Comparison of ENCODE assay signal across 9 cellular contexts in genomic region chr17:333626-334396, GRCh38. TPM values are rescaled to one million over a fixed set of nuclear protein-coding genes. Genes with fewer than 3 reads are reported as not detected.
DNase-seq lines count a peak whose midpoint lies in the region; ATAC-seq and TF ChIP-seq lines count a peak whose summit lies in the region.
"Had no signal": no experiment of that assay in that cellular context is flagged by ENCODE, and none has a peak within 500 bp of the region (broad histone marks: within the 10 kb centered on the region; RNA-seq: fewer than 3 reads in every experiment).

No MANE protein-coding gene starts in this region.

- H3K27me3 ChIP-seq in uterus: no peaks in the 10 kb centered on the region

- H3K4me1 ChIP-seq in uterus: peaks cover 0 to 3% of the 10 kb centered on the region in 2 donors

- CTCF ChIA-PET in activated naive CD4-positive, alpha-beta T cell treated with anti-CD3 and anti-CD28 coated beads, Interleukin-2, amount 10 ng/mL, durations not matched to agents 7 days and 5 days (lab: Charles Lee): interaction anchor here (0.6 kb wide), 1 partner anchor 647 kb away, joined by 3 read pairs; no protein-coding TSS in a partner anchor

- H3K4me1 Mint-ChIP-seq in activated naive CD4-positive, alpha-beta T cell treated with anti-CD3 and anti-CD28 coated beads, Interleukin-2, amount 10 ng/mL, durations not matched to agents 7 days and 5 days: peaks cover 65% of the 10 kb centered on the region
- peaks cover 83% of the 10 kb centered on the region for H3K4me1 Mint-ChIP-seq in nephron

- no peaks in the 10 kb centered on the region for H3K36me3 ChIP-seq in uterus

- no peaks in the 10 kb centered on the region for H3K9me3 ChIP-seq in uterus

- intact Hi-C loops in uterus (cut with DNase I; ENCODE audit: low total_unique reads): no loop called here

- peak overlapping the region; percentile 75 to 78 for H3K27ac ChIP-seq in uterus
- H3K27ac ChIP-seq: C4-2B had no signal

- peak; percentile 49 to 50 for TF ChIP-seq POLR2A in uterus (IDR thresholded peaks at IDR 0.05)

- H3K9me3 Mint-ChIP-seq in activated naive CD4-positive, alpha-beta T cell treated with anti-CD3 and anti-CD28 coated beads, Interleukin-2, amount 10 ng/mL, durations not matched to agents 7 days and 5 days: no peaks in the 10 kb centered on the region
- no peaks in the 10 kb centered on the region for H3K9me3 Mint-ChIP-seq in nephron

- ATAC-seq in GM21367 (IDR thresholded peaks at IDR 0.05; ENCODE audit: unreplicated experiment): no peak

- H3K27ac Mint-ChIP-seq in activated naive CD4-positive, alpha-beta T cell treated with anti-CD3 and anti-CD28 coated beads, Interleukin-2, amount 10 ng/mL, durations not matched to agents 7 days and 5 days: peak overlapping the region; percentile 49
- peak overlapping the region; percentile 91 to 100 (median 94) for H3K27ac Mint-ChIP-seq in nephron

- H3K4me3 ChIP-seq in uterus: peak overlapping the region in 1 of 2 donors; percentile 23

- peaks cover 70% of the 10 kb centered on the region for H3K27me3 Mint-ChIP-seq in activated naive CD4-positive, alpha-beta T cell treated with anti-CD3 and anti-CD28 coated beads, Interleukin-2, amount 10 ng/mL, durations not matched to agents 7 days and 5 days
- H3K27me3 Mint-ChIP-seq in nephron (ENCODE audit: low read depth): peaks cover 17% of the 10 kb centered on the region

- H3K4me3 Mint-ChIP-seq in activated naive CD4-positive, alpha-beta T cell treated with anti-CD3 and anti-CD28 coated beads, Interleukin-2, amount 10 ng/mL, durations not matched to agents 7 days and 5 days: no peak overlapping the region
- H3K4me3 Mint-ChIP-seq in nephron: peak overlapping the region; percentile 73 to 86 (median 80)

- TF ChIP-seq CTCF in nephron (IDR thresholded peaks at IDR 0.05; ENCODE audit: unreplicated experiment in 3 of 3): no peak
- no peak for TF ChIP-seq CTCF in uterus (IDR thresholded peaks at IDR 0.05)

- peak; percentile 37 for DNase-seq in activated naive CD4-positive, alpha-beta T cell treated with anti-CD3 and anti-CD28 coated beads, Interleukin-2, amount 10 ng/mL, durations not matched to agents 7 days and 5 days
- DNase-seq in activated naive CD4-positive, alpha-beta T cell treated with anti-CD3 and anti-CD28 coated beads, Interleukin-2, amount 50 U/mL, for 16 hours: no peak
- DNase-seq in globus pallidus (ENCODE audit: low spot score): peak; percentile 80
- DNase-seq in uterus: peak; percentile 74
- no peak for DNase-seq in foreskin melanocyte
- no peak for DNase-seq in NCI-H2107 treated with DMSO at 0.1 percent for 48 hours (lab: John Stamatoyannopoulos, UW; ENCODE audit: unreplicated experiment)

- no peaks in the 10 kb centered on the region for H3K36me3 Mint-ChIP-seq in activated naive CD4-positive, alpha-beta T cell treated with anti-CD3 and anti-CD28 coated beads, Interleukin-2, amount 10 ng/mL, durations not matched to agents 7 days and 5 days
- H3K36me3 Mint-ChIP-seq in nephron (ENCODE audit: low read depth): no peaks in the 10 kb centered on the region

RNA-seq across cellular contexts. Expression of gene RPH3AL, which starts 18.8 kb away (rescaled TPM):
- total RNA-seq in uterus: 10 to 100 TPM in 3 of 4 donors, 1 to 10 TPM in 1; 9.9 to 44.7 (median 21.5) TPM

Comparison
In these comparisons a context has a peak if more than half of its experiments do, and no peak if none do; other contexts are left out.
1. DNase-seq: peak in activated naive CD4-positive, alpha-beta T cell treated with anti-CD3 and anti-CD28 coated beads, Interleukin-2, amount 10 ng/mL, durations not matched to agents 7 days and 5 days (single experiment), globus pallidus (single experiment) and uterus (2 of 2); none in activated naive CD4-positive, alpha-beta T cell treated with anti-CD3 and anti-CD28 coated beads, Interleukin-2, amount 50 U/mL, for 16 hours (single experiment), foreskin melanocyte (single experiment) and NCI-H2107 treated with DMSO at 0.1 percent for 48 hours (single experiment).